In the genomic region with DNA sequence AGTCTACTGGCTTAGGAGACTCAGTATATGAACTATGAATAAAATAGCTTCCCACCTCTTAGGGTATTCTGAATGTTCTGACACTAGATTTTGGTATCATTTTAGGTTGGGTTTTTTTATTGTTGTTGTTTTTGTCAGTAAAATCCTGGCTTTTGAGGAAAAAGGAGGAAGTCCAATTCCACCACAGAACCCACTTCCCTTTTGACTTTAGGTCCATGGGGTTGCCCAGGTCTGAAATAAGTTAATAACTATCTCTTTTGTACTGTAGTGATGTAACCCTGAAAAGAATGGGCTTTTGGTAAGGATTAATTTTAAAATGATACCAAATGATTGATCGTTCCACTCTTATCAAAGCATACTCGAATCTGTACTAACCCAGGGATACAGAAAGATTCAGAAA, we compare ENCODE assay signal across 25 cellular contexts. TPM values are rescaled to one million over a fixed set of nuclear protein-coding genes. Genes with fewer than 3 reads are reported as not detected.
DNase-seq lines count a peak whose midpoint lies in the region; ATAC-seq and TF ChIP-seq lines count a peak whose summit lies in the region.
"Had no signal": no experiment of that assay in that cellular context is flagged by ENCODE, and none has a peak within 500 bp of the region (broad histone marks: within the 10 kb centered on the region; RNA-seq: fewer than 3 reads in every experiment).

No MANE protein-coding gene starts in this region.

- no peaks in the 10 kb centered on the region for H3K79me2 ChIP-seq in OCI-LY3 (ENCODE audit: low read length)

- TF ChIP-seq CTCF in OCI-LY3 (IDR thresholded peaks at IDR 0.05; ENCODE audit: low read depth, low read length), result no peak
- no peak for TF ChIP-seq CTCF in Peyer's patch (IDR thresholded peaks at IDR 0.05)

- H3K4me1 Mint-ChIP-seq in activated naive CD8-positive, alpha-beta T cell treated with anti-CD3 and anti-CD28 coated beads, Interleukin-2, amount 10 ng/mL, durations not matched to agents 7 days and 5 days, result peaks cover 12% of the 10 kb centered on the region
- H3K4me1 Mint-ChIP-seq in activated naive CD8-positive, alpha-beta T cell treated with anti-CD3 and anti-CD28 coated beads, Interleukin-2, amount 50 U/mL, for 24 hours, result peaks cover 2% of the 10 kb centered on the region
- H3K4me1 Mint-ChIP-seq: central memory CD8-positive, alpha-beta T cell had no signal

- no peak overlapping the region for H3K4me3 ChIP-seq in OCI-LY3 (ENCODE audit: low read length)
- H3K4me3 ChIP-seq in Peyer's patch, result no peak overlapping the region
- H3K4me3 ChIP-seq: prostate gland had no signal

- no peak overlapping the region for H3K27ac Mint-ChIP-seq in activated naive CD8-positive, alpha-beta T cell treated with anti-CD3 and anti-CD28 coated beads, Interleukin-2, amount 10 ng/mL, durations not matched to agents 7 days and 5 days
- no peak overlapping the region for H3K27ac Mint-ChIP-seq in activated naive CD8-positive, alpha-beta T cell treated with anti-CD3 and anti-CD28 coated beads, Interleukin-2, amount 50 U/mL, for 24 hours
- H3K27ac Mint-ChIP-seq: activated naive CD8-positive, alpha-beta T cell treated with anti-CD3 and anti-CD28 coated beads for 36 hours; activated T-helper 2 cell treated with anti-CD3 and anti-CD28 coated beads, Interferon-gamma antibody, Interleukin-2, Interleukin-4, amounts not matched to agents 10 μg/mL and 5 μg/mL and 100 μg/mL, durations not matched to agents 14 hours and 24 hours and 36 hours had no signal

- no peaks in the 10 kb centered on the region for H3K9me3 ChIP-seq in OCI-LY3 (ENCODE audit: insufficient read depth, low read length)
- no peaks in the 10 kb centered on the region for H3K9me3 ChIP-seq in Peyer's patch
- H3K9me3 ChIP-seq: BE2C, prostate gland had no signal

- H3K27me3 Mint-ChIP-seq in activated naive CD8-positive, alpha-beta T cell treated with anti-CD3 and anti-CD28 coated beads, Interleukin-2, amount 10 ng/mL, durations not matched to agents 7 days and 5 days, result peaks cover 18% of the 10 kb centered on the region
- peaks cover 2% of the 10 kb centered on the region for H3K27me3 Mint-ChIP-seq in activated naive CD8-positive, alpha-beta T cell treated with anti-CD3 and anti-CD28 coated beads, Interleukin-2, amount 50 U/mL, for 24 hours

- H3K27me3 ChIP-seq in OCI-LY3 (ENCODE audit: low read depth, low read length), result no peaks in the 10 kb centered on the region
- no peaks in the 10 kb centered on the region for H3K27me3 ChIP-seq in Peyer's patch

- H3K36me3 Mint-ChIP-seq in activated naive CD8-positive, alpha-beta T cell treated with anti-CD3 and anti-CD28 coated beads, Interleukin-2, amount 10 ng/mL, durations not matched to agents 7 days and 5 days, result peaks cover 11% of the 10 kb centered on the region
- H3K36me3 Mint-ChIP-seq in activated naive CD8-positive, alpha-beta T cell treated with anti-CD3 and anti-CD28 coated beads, Interleukin-2, amount 50 U/mL, for 24 hours (ENCODE audit: low read depth), result no peaks in the 10 kb centered on the region
- H3K36me3 Mint-ChIP-seq: activated naive CD8-positive, alpha-beta T cell treated with anti-CD3 and anti-CD28 coated beads for 36 hours had no signal

- no peaks in the 10 kb centered on the region for H4K20me1 ChIP-seq in OCI-LY3 (ENCODE audit: insufficient read depth, low read length)

- peak overlapping the region; percentile 29; the same call in 1 of the 2 replicates for H3K4me2 ChIP-seq in OCI-LY3 (ENCODE audit: low read length)

- POLR2A ChIA-PET in activated naive CD8-positive, alpha-beta T cell treated with anti-CD3 and anti-CD28 coated beads, Interleukin-2, amount 10 ng/mL, durations not matched to agents 7 days and 5 days (lab: Charles Lee), result no interaction called here

- H3K36me3 ChIP-seq in OCI-LY3 (replicated peaks; ENCODE audit: low read depth, low read length) (peaks cover 39% of the 10 kb centered on the region), Peyer's patch (no peaks in the 10 kb centered on the region)
- H3K36me3 ChIP-seq: BE2C, prostate gland had no signal

- H2AFZ ChIP-seq in OCI-LY3 (ENCODE audit: low read depth, low read length), result no peak overlapping the region

- no peak for ATAC-seq in activated naive CD8-positive, alpha-beta T cell treated with anti-CD3 and anti-CD28 coated beads, Interleukin-2, amount 10 ng/mL, durations not matched to agents 7 days and 5 days (ENCODE audit: low read depth)
- ATAC-seq in activated naive CD8-positive, alpha-beta T cell treated with anti-CD3 and anti-CD28 coated beads, Interleukin-2, amount 50 U/mL, for 24 hours, result no peak

- DNase-seq in activated naive CD8-positive, alpha-beta T cell treated with anti-CD3 and anti-CD28 coated beads, Interleukin-2, amount 10 ng/mL, durations not matched to agents 7 days and 5 days, result no peak
- no peak for DNase-seq in activated naive CD8-positive, alpha-beta T cell treated with anti-CD3 and anti-CD28 coated beads, Interleukin-2, amount 50 U/mL, for 24 hours
- DNase-seq in globus pallidus (ENCODE audit: low spot score) (peak; percentile 20), superior temporal gyrus (ENCODE audit: extremely low spot score) (no peak), cerebellar nuclear complex (lab: John Stamatoyannopoulos, UW) (no peak), GOT3 (lab: John Stamatoyannopoulos, UW) (no peak), Peyer's patch (no peak)
- DNase-seq: activated CD4-positive, alpha-beta T cell treated with anti-CD3 and anti-CD28 coated beads, Interleukin-2, amount 50 U/mL, for 48 hours; activated naive CD8-positive, alpha-beta T cell treated with anti-CD3 and anti-CD28 coated beads for 36 hours; BE2C; glutamatergic neuron; HCEC 1CT; kidney glomerular epithelial cell; NCI-H1436; NCI-H2107; stimulated activated CD4-positive, alpha-beta T cell treated with anti-CD3 and anti-CD28 coated beads, Interleukin-15, amount 100 ng/mL, for 24 hours; T-helper 9 cell had no signal

- H3K9ac ChIP-seq in OCI-LY3 (ENCODE audit: low read length), result no peak overlapping the region

- H3K4me1 ChIP-seq in OCI-LY3 (ENCODE audit: low read length), result peaks cover 19% of the 10 kb centered on the region
- H3K4me1 ChIP-seq in Peyer's patch, result no peaks in the 10 kb centered on the region
- H3K4me1 ChIP-seq: BE2C, prostate gland had no signal

- H3K9me3 Mint-ChIP-seq in activated naive CD8-positive, alpha-beta T cell treated with anti-CD3 and anti-CD28 coated beads, Interleukin-2, amount 10 ng/mL, durations not matched to agents 7 days and 5 days, result peaks cover 11% of the 10 kb centered on the region
- H3K9me3 Mint-ChIP-seq in activated naive CD8-positive, alpha-beta T cell treated with anti-CD3 and anti-CD28 coated beads, Interleukin-2, amount 50 U/mL, for 24 hours, result no peaks in the 10 kb centered on the region
- H3K9me3 Mint-ChIP-seq: activated T-helper 2 cell treated with anti-CD3 and anti-CD28 coated beads, Interferon-gamma antibody, Interleukin-2, Interleukin-4, amounts not matched to agents 10 μg/mL and 5 μg/mL and 100 μg/mL, durations not matched to agents 14 hours and 24 hours and 36 hours; central memory CD8-positive, alpha-beta T cell had no signal

- TF ChIP-seq POLR2A in Peyer's patch (IDR thresholded peaks at IDR 0.05), result no peak

- H3K27ac ChIP-seq in OCI-LY3 (ENCODE audit: low read length) (no peak overlapping the region), Peyer's patch (no peak overlapping the region)
- H3K27ac ChIP-seq: prostate gland had no signal

- H3K4me3 Mint-ChIP-seq in activated naive CD8-positive, alpha-beta T cell treated with anti-CD3 and anti-CD28 coated beads, Interleukin-2, amount 10 ng/mL, durations not matched to agents 7 days and 5 days, result peak overlapping the region; percentile 42
- no peak overlapping the region for H3K4me3 Mint-ChIP-seq in activated naive CD8-positive, alpha-beta T cell treated with anti-CD3 and anti-CD28 coated beads, Interleukin-2, amount 50 U/mL, for 24 hours
- H3K4me3 Mint-ChIP-seq: activated naive CD8-positive, alpha-beta T cell treated with anti-CD3 and anti-CD28 coated beads for 36 hours; central memory CD8-positive, alpha-beta T cell had no signal

RNA-seq across cellular contexts. Expression of a gene that starts 29.1 kb away (rescaled TPM):
- total RNA-seq in activated naive CD8-positive, alpha-beta T cell treated with anti-CD3 and anti-CD28 coated beads, Interleukin-2, amount 10 ng/mL, durations not matched to agents 7 days and 5 days, result not detected
- not detected for total RNA-seq in Peyer's patch
- total RNA-seq: activated naive CD8-positive, alpha-beta T cell treated with anti-CD3 and anti-CD28 coated beads for 36 hours; activated T-helper 2 cell treated with anti-CD3 and anti-CD28 coated beads, Interferon-gamma antibody, Interleukin-2, Interleukin-4, amounts not matched to agents 10 μg/mL and 5 μg/mL and 100 μg/mL, durations not matched to agents 14 hours and 24 hours and 36 hours; dermis microvascular lymphatic vessel endothelial cell; endothelial cell of umbilical vein; lung microvascular endothelial cell; NCI-H460; prostate gland had no signal
